Comparison of ENCODE assay signal across 8 cellular contexts in genomic region chr3:52532517-52532837, GRCh38. TPM values are rescaled to one million over a fixed set of nuclear protein-coding genes. Genes with fewer than 3 reads are reported as not detected.
A peak's percentile ranks its signal among the peaks of the same experiment; 100 is the strongest.
DNase-seq lines count a peak whose midpoint lies in the region; ATAC-seq and TF ChIP-seq lines count a peak whose summit lies in the region.

No MANE protein-coding gene starts in this region.

- H3K4me3 ChIP-seq in lower leg skin (ENCODE audit: low read depth, poor library complexity, severe bottlenecking): peak overlapping the region; percentile 46
- H3K4me3 ChIP-seq in upper lobe of right lung: peak overlapping the region; percentile 67

- H3K9me3 ChIP-seq in upper lobe of right lung: no peaks in the 10 kb centered on the region

- 39% methylated on average over 2 to 3 of the region's 5 CpGs for WGBS in lower leg skin, 2 donors

- no peak for TF ChIP-seq POLR2A in lower leg skin (IDR thresholded peaks at IDR 0.05)

- H3K27me3 ChIP-seq in upper lobe of right lung: no peaks in the 10 kb centered on the region

- peaks cover 46% of the 10 kb centered on the region for H3K4me1 ChIP-seq in upper lobe of right lung

- intact Hi-C loops in lower leg skin (cut with DNase I; ENCODE audit: low total_unique reads): no loop called here
- intact Hi-C loops in upper lobe of right lung (cut with DNase I): no loop called here

- DNase-seq in NOMO-1 treated with DMSO at 0.1 percent for 48 hours (lab: John Stamatoyannopoulos, UW; ENCODE audit: unreplicated experiment) (peak; percentile 30), NOMO-1 treated with dmso at 0.1 percent for 144 hours (lab: John Stamatoyannopoulos, UW; ENCODE audit: unreplicated experiment) (no peak), OCI-M1 (lab: John Stamatoyannopoulos, UW) (peak; percentile 53), lower leg skin (ENCODE audit: low spot score in 2 of 2) (peak; percentile 45 to 86), upper lobe of right lung (peak; percentile 56)
- peak; percentile 12 for DNase-seq in central memory CD4-positive, alpha-beta T cell

- peaks cover 8% of the 10 kb centered on the region for H3K36me3 ChIP-seq in upper lobe of right lung

- ATAC-seq in upper lobe of right lung (no peak), GM21367 (IDR thresholded peaks at IDR 0.05; ENCODE audit: unreplicated experiment) (no peak), GM18867 (IDR thresholded peaks at IDR 0.05; ENCODE audit: unreplicated experiment) (no peak)

- H3K27ac ChIP-seq in upper lobe of right lung: peak overlapping the region; percentile 2

- TF ChIP-seq CTCF in lower leg skin (IDR thresholded peaks at IDR 0.05): no peak
- TF ChIP-seq CTCF in upper lobe of right lung (IDR thresholded peaks at IDR 0.05): no peak

RNA-seq across cellular contexts. Expression of gene NT5DC2, which starts 1.2 kb away (rescaled TPM):
- total RNA-seq in lower leg skin: 10 to 100 TPM; 40.3 to 61.4 (median 48.0) TPM
- 39.7 TPM for total RNA-seq in upper lobe of right lung

RNA-seq across cellular contexts. Expression of gene UQCC5, which starts 3.9 kb away (rescaled TPM):
- total RNA-seq in lower leg skin (10 to 100 TPM in 2 of 4 donors, 1 to 10 TPM in 2; 1.3 to 29.5 (median 6.3) TPM), upper lobe of right lung (16.6 TPM)

RNA-seq across cellular contexts. Expression of gene STAB1, which starts 37.3 kb away (rescaled TPM):
- 10 to 100 TPM; 10.1 to 23.9 (median 12.1) TPM for total RNA-seq in lower leg skin
- 152 TPM for total RNA-seq in upper lobe of right lung
